ENCODE assay signal across 21 cellular contexts in genomic region chr12:93862424-93862823, GRCh38.
"Had no signal": no experiment of that assay in that cellular context is flagged by ENCODE, and none has a peak within 500 bp of the region (broad histone marks: within the 10 kb centered on the region; RNA-seq: fewer than 3 reads in every experiment).

No MANE protein-coding gene starts in this region.

- H3K9me3 ChIP-seq: thyroid gland had no signal

- H3K4me3 Mint-ChIP-seq: activated CD4-positive, alpha-beta T cell treated with anti-CD3 and anti-CD28 coated beads for 36 hours; activated CD8-positive, alpha-beta T cell treated with anti-CD3 and anti-CD28 coated beads, Interleukin-2, amount 10 ng/mL, durations not matched to agents 7 days and 5 days; activated T-helper 1 cell treated with anti-CD3 and anti-CD28 coated beads, Interleukin-12 subunit alpha, Interleukin-12 subunit beta, Interleukin-2, Interleukin-4 antibody, amounts not matched to agents 30 ng/mL and 10 ng/mL and 1 ng/mL, durations not matched to agents 14 hours and 24 hours and 36 hours; dendritic cell treated with granulocyte-macrophage colony-stimulating factor and Interleukin-4, amounts not matched to agents 40 ng/mL and 50 ng/mL, for 4 days; memory B cell; naive thymus-derived CD8-positive, alpha-beta T cell; stimulated activated naive B cell treated with anti-CD40 and anti-IgM and Interleukin-4, amounts not matched to agents 10 μg/mL and 1 μg/mL and 100 μg/mL, for 72 hours; T-helper 17 cell had no signal

- H3K4me3 ChIP-seq: left ventricle myocardium inferior, mucosa of descending colon, skin epidermis, thyroid gland had no signal

- H3K27ac ChIP-seq: left ventricle myocardium inferior, neutrophil, skin epidermis, thyroid gland had no signal

- H3K4me1 ChIP-seq: thyroid gland had no signal

- H3K4me1 Mint-ChIP-seq: naive thymus-derived CD8-positive, alpha-beta T cell had no signal

- ATAC-seq: activated CD4-positive, alpha-beta T cell treated with anti-CD3 and anti-CD28 coated beads for 36 hours; activated CD8-positive, alpha-beta T cell treated with anti-CD3 and anti-CD28 coated beads, Interleukin-2, amount 10 ng/mL, durations not matched to agents 7 days and 5 days; mucosa of descending colon; naive thymus-derived CD8-positive, alpha-beta T cell; stimulated activated naive B cell treated with anti-CD40 and anti-IgM and Interleukin-4, amounts not matched to agents 10 μg/mL and 1 μg/mL and 100 μg/mL, for 72 hours; T-helper 17 cell had no signal

- H3K27me3 ChIP-seq: neutrophil, thyroid gland had no signal

- H3K36me3 ChIP-seq: neutrophil, thyroid gland had no signal

- H3K27me3 Mint-ChIP-seq: activated CD4-positive, alpha-beta T cell treated with anti-CD3 and anti-CD28 coated beads for 36 hours; dendritic cell treated with granulocyte-macrophage colony-stimulating factor and Interleukin-4, amounts not matched to agents 40 ng/mL and 50 ng/mL, for 4 days; memory B cell; naive thymus-derived CD8-positive, alpha-beta T cell; stimulated activated naive B cell treated with anti-CD40 and anti-IgM and Interleukin-4, amounts not matched to agents 10 μg/mL and 1 μg/mL and 100 μg/mL, for 72 hours; T-helper 17 cell had no signal

- DNase-seq: activated CD4-positive, alpha-beta T cell treated with anti-CD3 and anti-CD28 coated beads for 36 hours; activated CD8-positive, alpha-beta memory T cell treated with anti-CD3 and anti-CD28 coated beads, Interleukin-2, amount 50 U/mL, for 4 hours; activated CD8-positive, alpha-beta T cell treated with anti-CD3 and anti-CD28 coated beads, Interleukin-2, amount 10 ng/mL, durations not matched to agents 7 days and 5 days; activated naive CD4-positive, alpha-beta T cell treated with Interleukin-2 at 50 U/mL for 16 hours; anterior cingulate cortex; effector memory CD4-positive, alpha-beta T cell; hippocampal formation; kidney; left ventricle myocardium inferior; mucosa of descending colon; naive thymus-derived CD8-positive, alpha-beta T cell; stimulated activated CD4-positive, alpha-beta T cell treated with anti-CD3 and anti-CD28 coated beads, Interleukin-15, amount 100 ng/mL, for 24 hours; stimulated activated CD4-positive, alpha-beta T cell treated with anti-CD3 and anti-CD28 coated beads, Interleukin-4, amount 100 ng/mL, for 1 hour; stimulated activated naive B cell treated with anti-CD40 and anti-IgM and Interleukin-4, amounts not matched to agents 10 μg/mL and 1 μg/mL and 100 μg/mL, for 72 hours; T-helper 17 cell; thyroid gland had no signal

- H3K27ac Mint-ChIP-seq: activated CD4-positive, alpha-beta T cell treated with anti-CD3 and anti-CD28 coated beads for 36 hours; activated CD8-positive, alpha-beta T cell treated with anti-CD3 and anti-CD28 coated beads, Interleukin-2, amount 10 ng/mL, durations not matched to agents 7 days and 5 days; activated T-helper 1 cell treated with anti-CD3 and anti-CD28 coated beads, Interleukin-12 subunit alpha, Interleukin-12 subunit beta, Interleukin-2, Interleukin-4 antibody, amounts not matched to agents 30 ng/mL and 10 ng/mL and 1 ng/mL, durations not matched to agents 14 hours and 24 hours and 36 hours; dendritic cell treated with granulocyte-macrophage colony-stimulating factor and Interleukin-4, amounts not matched to agents 40 ng/mL and 50 ng/mL, for 4 days; memory B cell; stimulated activated naive B cell treated with anti-CD40 and anti-IgM and Interleukin-4, amounts not matched to agents 10 μg/mL and 1 μg/mL and 100 μg/mL, for 72 hours; T-helper 17 cell had no signal
